Comparison of ENCODE assay signal across 9 cellular contexts in the genomic region with DNA sequence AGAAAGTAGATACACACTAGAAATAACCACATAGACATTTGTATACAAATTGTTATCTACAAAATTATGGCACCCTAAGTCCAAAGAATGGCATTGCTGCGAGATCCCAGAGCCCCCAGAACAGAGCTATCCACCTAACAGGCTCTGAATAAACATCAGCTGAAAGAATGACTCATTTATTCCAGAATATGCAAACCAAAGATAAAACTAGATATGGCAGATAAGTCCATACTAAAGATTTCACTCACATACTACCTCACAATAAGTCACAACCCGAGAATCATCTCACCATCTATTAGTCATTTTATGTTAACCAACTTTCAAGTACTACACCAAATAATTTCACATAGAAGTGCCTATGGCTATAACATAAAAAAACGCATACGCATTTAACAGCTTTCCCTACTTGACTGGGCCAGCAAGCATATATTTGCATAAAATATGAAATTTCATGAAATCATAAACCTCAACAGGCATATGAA. TPM values are rescaled to one million over a fixed set of nuclear protein-coding genes. Genes with fewer than 3 reads are reported as not detected.
DNase-seq lines count a peak whose midpoint lies in the region; ATAC-seq and TF ChIP-seq lines count a peak whose summit lies in the region.
"Had no signal": no experiment of that assay in that cellular context is flagged by ENCODE, and none has a peak within 500 bp of the region (broad histone marks: within the 10 kb centered on the region; RNA-seq: fewer than 3 reads in every experiment).

No MANE protein-coding gene starts in this region.

- intact Hi-C loops in activated T-helper 2 cell treated with anti-CD3 and anti-CD28 coated beads, Interferon-gamma antibody, Interleukin-2, Interleukin-4, amounts not matched to agents 10 μg/mL and 5 μg/mL and 100 μg/mL, durations not matched to agents 14 hours and 24 hours and 36 hours (cut with micrococcal nuclease), result loop anchor here (1.0 to 5.0 kb wide), 4 partner anchors 15 to 467 kb away; a partner anchor contains a TSS
- intact Hi-C loops in left colon (cut with DNase I, micrococcal nuclease), result no loop called here

- H3K4me2 ChIP-seq in osteoblast (ENCODE audit: insufficient read depth, low read length), result peak overlapping the region; percentile 54

- no peak overlapping the region for H3K27ac Mint-ChIP-seq in activated CD4-positive, alpha-beta T cell treated with anti-CD3 and anti-CD28 coated beads, Interleukin-2, amount 10 ng/mL, durations not matched to agents 7 days and 5 days
- H3K27ac Mint-ChIP-seq in activated T-helper 2 cell treated with anti-CD3 and anti-CD28 coated beads, Interferon-gamma antibody, Interleukin-2, Interleukin-4, amounts not matched to agents 10 μg/mL and 5 μg/mL and 100 μg/mL, durations not matched to agents 14 hours and 24 hours and 36 hours, result peak overlapping the region; percentile 95

- CTCF ChIA-PET in activated CD4-positive, alpha-beta T cell treated with anti-CD3 and anti-CD28 coated beads, Interleukin-2, amount 10 ng/mL, durations not matched to agents 7 days and 5 days (lab: Charles Lee), result interaction anchor here (0.8 to 2.1 kb wide), 4 partner anchors 9 to 51 kb away, joined by 3 to 6 read pairs (median 4); a partner anchor contains a TSS

- H3K4me1 ChIP-seq in osteoblast (ENCODE audit: insufficient read depth, low read length), result peaks cover 28% of the 10 kb centered on the region

- POLR2A ChIA-PET in activated CD4-positive, alpha-beta T cell treated with anti-CD3 and anti-CD28 coated beads, Interleukin-2, amount 10 ng/mL, durations not matched to agents 7 days and 5 days (lab: Charles Lee), result no interaction called here

- H4K20me1 ChIP-seq in osteoblast (ENCODE audit: insufficient read depth, low read length), result peaks cover 17% of the 10 kb centered on the region

- H3K4me3 ChIP-seq in osteoblast (ENCODE audit: insufficient read depth, low read length), result no peak overlapping the region

- no peaks in the 10 kb centered on the region for H3K9me3 ChIP-seq in osteoblast (ENCODE audit: low read depth, low read length)

- ATAC-seq in HG03342 (IDR thresholded peaks at IDR 0.05; ENCODE audit: unreplicated experiment) (peak; percentile 71), left colon (no peak)

- H3K79me2 ChIP-seq in osteoblast (ENCODE audit: insufficient read depth, low read length), result peaks cover 99% of the 10 kb centered on the region

- no peak for DNase-seq in activated CD4-positive, alpha-beta T cell treated with anti-CD3 and anti-CD28 coated beads, Interleukin-2, amount 10 ng/mL, durations not matched to agents 7 days and 5 days
- DNase-seq in activated CD4-positive, alpha-beta T cell treated with anti-CD3 and anti-CD28 coated beads for 48 hours, result no peak
- DNase-seq in activated T-helper 2 cell treated with anti-CD3 and anti-CD28 coated beads, Interferon-gamma antibody, Interleukin-2, Interleukin-4, amounts not matched to agents 10 μg/mL and 5 μg/mL and 100 μg/mL, durations not matched to agents 14 hours and 24 hours and 36 hours (ENCODE audit: low spot score), result no peak
- DNase-seq in osteoblast (ENCODE audit: insufficient read length, low spot score, missing footprints) (peak; percentile 76), left colon (no peak), ureter (ENCODE audit: low spot score) (no peak), T-helper 9 cell (no peak)
- DNase-seq: NCI-H69 had no signal

- H3K36me3 Mint-ChIP-seq in activated CD4-positive, alpha-beta T cell treated with anti-CD3 and anti-CD28 coated beads, Interleukin-2, amount 10 ng/mL, durations not matched to agents 7 days and 5 days (ENCODE audit: low read depth), result peaks cover 46% of the 10 kb centered on the region
- peaks cover 82% of the 10 kb centered on the region for H3K36me3 Mint-ChIP-seq in activated T-helper 2 cell treated with anti-CD3 and anti-CD28 coated beads, Interferon-gamma antibody, Interleukin-2, Interleukin-4, amounts not matched to agents 10 μg/mL and 5 μg/mL and 100 μg/mL, durations not matched to agents 14 hours and 24 hours and 36 hours (ENCODE audit: low read depth)

- H3K27me3 Mint-ChIP-seq in activated CD4-positive, alpha-beta T cell treated with anti-CD3 and anti-CD28 coated beads, Interleukin-2, amount 10 ng/mL, durations not matched to agents 7 days and 5 days, result no peaks in the 10 kb centered on the region
- no peaks in the 10 kb centered on the region for H3K27me3 Mint-ChIP-seq in activated T-helper 2 cell treated with anti-CD3 and anti-CD28 coated beads, Interferon-gamma antibody, Interleukin-2, Interleukin-4, amounts not matched to agents 10 μg/mL and 5 μg/mL and 100 μg/mL, durations not matched to agents 14 hours and 24 hours and 36 hours (ENCODE audit: low read depth)

- H3K4me1 Mint-ChIP-seq in activated CD4-positive, alpha-beta T cell treated with anti-CD3 and anti-CD28 coated beads, Interleukin-2, amount 10 ng/mL, durations not matched to agents 7 days and 5 days, result peaks cover 54% of the 10 kb centered on the region
- H3K4me1 Mint-ChIP-seq in activated T-helper 2 cell treated with anti-CD3 and anti-CD28 coated beads, Interferon-gamma antibody, Interleukin-2, Interleukin-4, amounts not matched to agents 10 μg/mL and 5 μg/mL and 100 μg/mL, durations not matched to agents 14 hours and 24 hours and 36 hours (ENCODE audit: low read depth), result peaks cover 71% of the 10 kb centered on the region

- H3K36me3 ChIP-seq in osteoblast (ENCODE audit: insufficient read depth, low read length), result peaks cover 9% of the 10 kb centered on the region

- no peaks in the 10 kb centered on the region for H3K27me3 ChIP-seq in osteoblast (ENCODE audit: insufficient read depth, low read length)

- TF ChIP-seq CTCF in osteoblast (IDR thresholded peaks at IDR 0.05; ENCODE audit: extremely low read depth, low read depth, low read length), result no peak

- no peak overlapping the region for H2AFZ ChIP-seq in osteoblast (ENCODE audit: low read length)

- H3K4me3 Mint-ChIP-seq in activated CD4-positive, alpha-beta T cell treated with anti-CD3 and anti-CD28 coated beads, Interleukin-2, amount 10 ng/mL, durations not matched to agents 7 days and 5 days, result peak overlapping the region; percentile 0
- peak overlapping the region; percentile 70 for H3K4me3 Mint-ChIP-seq in activated T-helper 2 cell treated with anti-CD3 and anti-CD28 coated beads, Interferon-gamma antibody, Interleukin-2, Interleukin-4, amounts not matched to agents 10 μg/mL and 5 μg/mL and 100 μg/mL, durations not matched to agents 14 hours and 24 hours and 36 hours (ENCODE audit: low read depth)

- peak overlapping the region; percentile 80 for H3K27ac ChIP-seq in osteoblast (ENCODE audit: low read depth, low read length)

- H3K9me3 Mint-ChIP-seq in activated CD4-positive, alpha-beta T cell treated with anti-CD3 and anti-CD28 coated beads, Interleukin-2, amount 10 ng/mL, durations not matched to agents 7 days and 5 days, result no peaks in the 10 kb centered on the region
- no peaks in the 10 kb centered on the region for H3K9me3 Mint-ChIP-seq in activated T-helper 2 cell treated with anti-CD3 and anti-CD28 coated beads, Interferon-gamma antibody, Interleukin-2, Interleukin-4, amounts not matched to agents 10 μg/mL and 5 μg/mL and 100 μg/mL, durations not matched to agents 14 hours and 24 hours and 36 hours

RNA-seq across cellular contexts. Expression of a gene that starts 5.6 kb away (rescaled TPM):
- 10 to 100 TPM; 71.5 to 94.5 TPM for total RNA-seq in activated CD4-positive, alpha-beta T cell treated with anti-CD3 and anti-CD28 coated beads, Interleukin-2, amount 10 ng/mL, durations not matched to agents 7 days and 5 days
- total RNA-seq in activated T-helper 2 cell treated with anti-CD3 and anti-CD28 coated beads, Interferon-gamma antibody, Interleukin-2, Interleukin-4, amounts not matched to agents 10 μg/mL and 5 μg/mL and 100 μg/mL, durations not matched to agents 14 hours and 24 hours and 36 hours, result 113 and 115 TPM in 2 replicates
- total RNA-seq in osteoblast (153 and 220 TPM in 2 replicates), left colon (100 to 1,000 TPM; 103 to 105 TPM), ureter (92.9 TPM)

RNA-seq across cellular contexts. Expression of a gene that starts 38.7 kb away (rescaled TPM):
- total RNA-seq in activated CD4-positive, alpha-beta T cell treated with anti-CD3 and anti-CD28 coated beads, Interleukin-2, amount 10 ng/mL, durations not matched to agents 7 days and 5 days, result 100 to 1,000 TPM in 1 of 2 experiments, 10 to 100 TPM in 1; 87.8 to 116 TPM
- 53.4 and 57.5 TPM in 2 replicates for total RNA-seq in activated T-helper 2 cell treated with anti-CD3 and anti-CD28 coated beads, Interferon-gamma antibody, Interleukin-2, Interleukin-4, amounts not matched to agents 10 μg/mL and 5 μg/mL and 100 μg/mL, durations not matched to agents 14 hours and 24 hours and 36 hours
- total RNA-seq in osteoblast (7.6 and 8.5 TPM in 2 replicates), left colon (10 to 100 TPM in 1 of 2 donors, 1 to 10 TPM in 1; 6.3 to 12.8 TPM), ureter (2.4 TPM)

RNA-seq across cellular contexts. Expression of a gene that starts 53.2 kb away (rescaled TPM):
- total RNA-seq in activated CD4-positive, alpha-beta T cell treated with anti-CD3 and anti-CD28 coated beads, Interleukin-2, amount 10 ng/mL, durations not matched to agents 7 days and 5 days, result 10 to 100 TPM; 35.8 to 37.2 TPM
- total RNA-seq in activated T-helper 2 cell treated with anti-CD3 and anti-CD28 coated beads, Interferon-gamma antibody, Interleukin-2, Interleukin-4, amounts not matched to agents 10 μg/mL and 5 μg/mL and 100 μg/mL, durations not matched to agents 14 hours and 24 hours and 36 hours, result 36.3 and 40.0 TPM in 2 replicates
- 77.2 and 98.8 TPM in 2 replicates for total RNA-seq in osteoblast
- 10 to 100 TPM; 64.9 to 77.3 TPM for total RNA-seq in left colon
- total RNA-seq in ureter, result 35.9 TPM
